ENCODE assay signal across 8 cellular contexts in the genomic region with DNA sequence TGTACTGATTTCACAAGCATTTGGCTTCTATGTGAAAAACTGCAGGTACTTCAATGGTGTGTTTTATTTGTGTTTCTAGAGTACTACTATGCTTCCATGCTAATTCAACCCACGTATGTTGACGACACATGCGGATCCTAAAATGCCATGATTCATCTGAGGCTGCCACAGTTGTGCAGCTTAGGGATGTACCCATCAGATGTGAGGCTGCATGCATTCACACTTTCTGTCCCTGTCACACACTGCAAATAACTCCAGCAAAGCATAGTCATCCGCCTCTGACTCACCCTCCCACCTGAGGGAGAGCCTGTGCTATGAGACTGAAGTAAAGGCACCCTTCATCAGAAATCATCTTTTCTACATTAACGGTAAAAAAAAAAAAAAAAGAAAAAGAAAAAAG. TPM values are rescaled to one million over a fixed set of nuclear protein-coding genes. Genes with fewer than 3 reads are reported as not detected.
DNase-seq lines count a peak whose midpoint lies in the region; ATAC-seq, FAIRE-seq and TF ChIP-seq lines count a peak whose summit lies in the region.

No MANE protein-coding gene starts in this region.

- no peaks in the 10 kb centered on the region for H3K9me3 Mint-ChIP-seq in activated B cell treated with CpG ODN at 0.5 μM for 24 hours

- H3K27ac ChIP-seq in K562 (ENCODE audit: extremely low read depth, low read depth, low read length) (no peak overlapping the region), testis (no peak overlapping the region)

- H4K20me1 ChIP-seq in K562 (replicated peaks; ENCODE audit: control insufficient read depth, insufficient read depth, low read length): no peaks in the 10 kb centered on the region

- no peak overlapping the region for H3K27ac Mint-ChIP-seq in activated B cell treated with CpG ODN at 0.5 μM for 24 hours

- no peaks in the 10 kb centered on the region for H3K36me3 Mint-ChIP-seq in activated B cell treated with CpG ODN at 0.5 μM for 24 hours (ENCODE audit: low read depth)

- H3K27me3 Mint-ChIP-seq in activated B cell treated with CpG ODN at 0.5 μM for 24 hours: no peaks in the 10 kb centered on the region

- CTCF ChIA-PET in activated B cell treated with CpG ODN at 0.5 μM for 24 hours (lab: Charles Lee) (interaction anchor here (1.0 to 1.3 kb wide), 2 partner anchors 14 to 22 kb away, joined by 3 read pairs; a partner anchor contains a TSS), K562 (lab: Yijun Ruan, JAX; ENCODE audit: low intra/inter-chr PET ratio) (interaction anchor here (0.6 kb wide), 1 partner anchor 24 kb away, joined by 6 read pairs; no protein-coding TSS in a partner anchor)

- BruUV-seq in K562 (replicated peaks; lab: Mats Ljungman, UMichigan): no TSS peak

- in situ Hi-C loops in K562 (cut with MboI): no loop called here

- peaks cover 20% of the 10 kb centered on the region for H3K4me1 Mint-ChIP-seq in activated B cell treated with CpG ODN at 0.5 μM for 24 hours

- peaks cover 0 to 8% of the 10 kb centered on the region in 2 experiments; a peak in 2 of 5 replicates for H3K4me1 ChIP-seq in K562 (replicated peaks in 1 of 2; ENCODE audit: control insufficient read depth in 2 of 2, insufficient read depth in 2 of 2, low read length in 2 of 2)
- H3K4me1 ChIP-seq in testis: peaks cover 4% of the 10 kb centered on the region

- TF ChIP-seq CTCF in activated B cell treated with CpG ODN at 0.5 μM for 24 hours (IDR thresholded peaks at IDR 0.05): no peak
- no peak for TF ChIP-seq CTCF in K562 (IDR thresholded peaks at IDR 0.05 in 2 of 3, conservative IDR thresholded peaks at IDR 0.05 in 1 of 3; ENCODE audit: insufficient read depth in 2 of 3, low read depth in 1 of 3, low read length in 3 of 3)
- no peak for TF ChIP-seq CTCF in testis (IDR thresholded peaks at IDR 0.05)

- no peak for DNase-seq in H54 (ENCODE audit: insufficient read length, low spot score)
- no peak for DNase-seq in activated B cell treated with CpG ODN at 0.5 μM for 24 hours
- peak; percentile 12 to 50 (median 22) for DNase-seq in K562 (ENCODE audit: extremely low read depth in 1 of 4, low spot score in 3 of 4)
- peak; percentile 73 for DNase-seq in stimulated activated CD4-positive, alpha-beta T cell treated with anti-CD3 and anti-CD28 coated beads, Interleukin-4, amount 100 ng/mL, for 1 hour
- no peak for DNase-seq in NOMO-1 treated with DMSO at 0.1 percent for 48 hours (lab: John Stamatoyannopoulos, UW; ENCODE audit: unreplicated experiment)
- no peak for DNase-seq in testis
- no peak for DNase-seq in NCI-H2029 treated with DMSO at 0.1 percent for 48 hours (lab: John Stamatoyannopoulos, UW)

- H3K36me3 ChIP-seq in K562 (ENCODE audit: control insufficient read depth, insufficient read depth, low read length): no peaks in the 10 kb centered on the region
- no peaks in the 10 kb centered on the region for H3K36me3 ChIP-seq in testis (ENCODE audit: low read depth, missing control alignments)

- intact Hi-C loops in activated B cell treated with CpG ODN at 0.5 μM for 24 hours (cut with micrococcal nuclease): no loop called here
- intact Hi-C loops in K562 (cut with micrococcal nuclease): no loop called here
- intact Hi-C loops in testis (cut with DNase I; ENCODE audit: low total_unique reads): no loop called here

- no peak for TF ChIP-seq POLR2A in H54 (IDR thresholded peaks at IDR 0.05; ENCODE audit: low read depth, low read length)
- no peak for TF ChIP-seq POLR2A in K562 (conservative IDR thresholded peaks at IDR 0.05)
- no peak for TF ChIP-seq POLR2A in testis (IDR thresholded peaks at IDR 0.05)

- H3K4me3 Mint-ChIP-seq in activated B cell treated with CpG ODN at 0.5 μM for 24 hours: no peak overlapping the region

- no peak for TF ChIP-seq RAD21 in K562 (CRISPR knock-in tag; conservative IDR thresholded peaks at IDR 0.05 in 1 of 2, IDR thresholded peaks at IDR 0.05 in 1 of 2)

- TF ChIP-seq EP300 in K562 (IDR thresholded peaks at IDR 0.05; ENCODE audit: low read length): no peak

- H3K27me3 ChIP-seq in K562 (ENCODE audit: control insufficient read depth in 2 of 2, insufficient read depth in 2 of 2, low read length in 2 of 2): no peaks in the 10 kb centered on the region
- H3K27me3 ChIP-seq in testis: no peaks in the 10 kb centered on the region

- ATAC-seq in activated B cell treated with CpG ODN at 0.5 μM for 24 hours (ENCODE audit: low read depth) (peak; percentile 37), K562 (peak; percentile 87), GM21576 (IDR thresholded peaks at IDR 0.05; ENCODE audit: unreplicated experiment) (no peak)

- FAIRE-seq in H54 (lab: Jason Lieb, UNC): peak; percentile 97
- FAIRE-seq in K562 (lab: Jason Lieb, UNC): peak; percentile 72

- no peak overlapping the region for H3K4me3 ChIP-seq in K562
- no peak overlapping the region for H3K4me3 ChIP-seq in testis

- no peak overlapping the region for H2AFZ ChIP-seq in K562 (ENCODE audit: low read depth, low read length)

- no peak overlapping the region for H3K4me2 ChIP-seq in K562 (ENCODE audit: insufficient read depth, low read length)

- WGBS in K562 (ENCODE audit: insufficient coverage, low coverage, missing lambda C conversion rate): 39% methylated on average over 4 of the region's 5 CpGs
- 85 to 90% methylated on average over 5 of the region's 5 CpGs for WGBS in testis, 2 donors

- H3K9me3 ChIP-seq in K562 (replicated peaks; ENCODE audit: control insufficient read depth, insufficient read depth, low read depth, low read length) (no peaks in the 10 kb centered on the region), testis (no peaks in the 10 kb centered on the region)

- H3K9me1 ChIP-seq in K562 (ENCODE audit: control insufficient read depth, insufficient read depth, low read length): no peaks in the 10 kb centered on the region

- H3K79me2 ChIP-seq in K562 (ENCODE audit: control insufficient read depth, insufficient read depth, low read length): no peaks in the 10 kb centered on the region

- POLR2A ChIA-PET in activated B cell treated with CpG ODN at 0.5 μM for 24 hours (lab: Charles Lee): interaction anchor here (1.3 to 1.5 kb wide), 3 partner anchors 22 to 75 kb away, joined by 4 to 5 read pairs (median 4); a partner anchor contains a TSS
- POLR2A ChIA-PET in K562 (lab: Yijun Ruan, JAX): interaction anchor here (1.1 to 1.8 kb wide), 4 partner anchors 10 to 22 kb away, joined by 3 to 4 read pairs (median 3); a partner anchor contains a TSS

- no peak overlapping the region for H3K9ac ChIP-seq in K562 (ENCODE audit: insufficient read depth in 1 of 2, low read depth in 2 of 2, low read length in 2 of 2)

TF ChIP-seq in K562, 482 proteins besides CTCF, POLR2A, EP300 and RAD21 (continues in another document):
- TF ChIP-seq MAFK (IDR thresholded peaks at IDR 0.05; ENCODE audit: low read length) (peak; percentile 33; the same call in 1 of the 2 replicates), SMARCE1 (IDR thresholded peaks at IDR 0.05) (peak; percentile 59), JUND (IDR thresholded peaks at IDR 0.05; ENCODE audit: borderline replicate concordance, low read depth, low read length) (peak; percentile 84), JUND (tag; IDR thresholded peaks at IDR 0.05; ENCODE audit: borderline replicate concordance, low read depth, low read length) (peak; percentile 64), EGR1 (conservative IDR thresholded peaks at IDR 0.05) (peak; percentile 23; the same call in 1 of the 2 replicates), TEAD1 (CRISPR knock-in tag; IDR thresholded peaks at IDR 0.05) (no peak)
- TF ChIP-seq, protein P1, sequence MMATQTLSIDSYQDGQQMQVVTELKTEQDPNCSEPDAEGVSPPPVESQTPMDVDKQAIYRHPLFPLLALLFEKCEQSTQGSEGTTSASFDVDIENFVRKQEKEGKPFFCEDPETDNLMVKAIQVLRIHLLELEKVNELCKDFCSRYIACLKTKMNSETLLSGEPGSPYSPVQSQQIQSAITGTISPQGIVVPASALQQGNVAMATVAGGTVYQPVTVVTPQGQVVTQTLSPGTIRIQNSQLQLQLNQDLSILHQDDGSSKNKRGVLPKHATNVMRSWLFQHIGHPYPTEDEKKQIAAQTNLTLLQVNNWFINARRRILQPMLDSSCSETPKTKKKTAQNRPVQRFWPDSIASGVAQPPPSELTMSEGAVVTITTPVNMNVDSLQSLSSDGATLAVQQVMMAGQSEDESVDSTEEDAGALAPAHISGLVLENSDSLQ (IDR thresholded peaks at IDR 0.05): 0 out of 2 replicates have a peak, but pooled peaks have one; percentile 16
- TF ChIP-seq, protein P2, sequence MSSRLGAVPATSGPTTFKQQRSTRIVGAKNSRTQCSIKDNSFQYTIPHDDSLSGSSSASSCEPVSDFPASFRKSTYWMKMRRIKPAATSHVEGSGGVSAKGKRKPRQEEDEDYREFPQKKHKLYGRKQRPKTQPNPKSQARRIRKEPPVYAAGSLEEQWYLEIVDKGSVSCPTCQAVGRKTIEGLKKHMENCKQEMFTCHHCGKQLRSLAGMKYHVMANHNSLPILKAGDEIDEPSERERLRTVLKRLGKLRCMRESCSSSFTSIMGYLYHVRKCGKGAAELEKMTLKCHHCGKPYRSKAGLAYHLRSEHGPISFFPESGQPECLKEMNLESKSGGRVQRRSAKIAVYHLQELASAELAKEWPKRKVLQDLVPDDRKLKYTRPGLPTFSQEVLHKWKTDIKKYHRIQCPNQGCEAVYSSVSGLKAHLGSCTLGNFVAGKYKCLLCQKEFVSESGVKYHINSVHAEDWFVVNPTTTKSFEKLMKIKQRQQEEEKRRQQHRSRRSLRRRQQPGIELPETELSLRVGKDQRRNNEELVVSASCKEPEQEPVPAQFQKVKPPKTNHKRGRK (tag; IDR thresholded peaks at IDR 0.05): no peak

RNA-seq across cellular contexts. Expression of a gene that starts 22.1 kb away (rescaled TPM):
- 45.6 and 47.3 TPM in 2 replicates for total RNA-seq in activated B cell treated with CpG ODN at 0.5 μM for 24 hours
- 9.0 and 18.6 TPM in 2 replicates for total RNA-seq in K562 (2011; cell fraction: chromatin; rRNA removed; ENCODE audit: low replicate concordance)
- 8.2 and 9.5 TPM in 2 replicates for total RNA-seq in K562 (2011; cell fraction: nucleolus; rRNA removed)
- 17.8 and 37.0 TPM in 2 replicates for total RNA-seq in K562 (2011; cell fraction: nucleoplasm; rRNA removed)
- 5.3 and 5.9 TPM in 2 replicates for total RNA-seq in K562 (2014; rRNA removed)
- 5.7 and 6.1 TPM in 2 replicates for total RNA-seq in K562 (2014; rRNA removed; fragmentation: Illumina TruSeq; extraction: Trizol)
- total RNA-seq in K562 (2015; rRNA removed; fragmentation: Illumina TruSeq; extraction: Trizol): 6.5 and 7.1 TPM in 2 replicates
- total RNA-seq in K562 (2021): 11.3 and 11.6 TPM in 2 replicates
- 5.9 and 6.6 TPM in 2 replicates for polyA plus RNA-seq in K562 (2011; rRNA removed)
- 6.1 and 8.2 TPM in 2 replicates for polyA plus RNA-seq in K562 (2011; cell fraction: cytosol; rRNA removed)
- 5.4 and 7.0 TPM in 2 replicates for polyA plus RNA-seq in K562 (2011; cell fraction: nucleus; rRNA removed)
- polyA plus RNA-seq in K562 (2012): 10.7 and 11.1 TPM in 2 replicates
- polyA plus RNA-seq in K562 (2014; fragmentation: Illumina TruSeq; extraction: Trizol): 9.4 and 12.5 TPM in 2 replicates
- polyA plus RNA-seq in K562 (2014; fragmentation: Nextera tagmentation; extraction: Ambion mirVana): 1 to 10 TPM; 3.0 to 3.4 TPM
- 6.3 and 7.5 TPM in 2 replicates for polyA plus RNA-seq in K562 (2014; rRNA removed)
- 11.4 and 12.5 TPM in 2 replicates for polyA minus RNA-seq in K562 (2011; rRNA and poly(A)+ RNA removed)
- polyA minus RNA-seq in K562 (2011; cell fraction: cytosol; rRNA and poly(A)+ RNA removed): 5.9 and 8.6 TPM in 2 replicates
- polyA minus RNA-seq in K562 (2011; cell fraction: nucleus; rRNA and poly(A)+ RNA removed): 7.7 and 10.0 TPM in 2 replicates
- 10 to 100 TPM; 41.4 to 41.7 TPM for total RNA-seq in testis
- polyA plus RNA-seq in testis (ENCODE audit: insufficient read depth, low read depth, low replicate concordance): 24.8 TPM

Comparison
In these comparisons a context has a peak if more than half of its experiments do, and no peak if none do; other contexts are left out.
1. DNase-seq: peak in K562 (4 of 4) and stimulated activated CD4-positive, alpha-beta T cell treated with anti-CD3 and anti-CD28 coated beads, Interleukin-4, amount 100 ng/mL, for 1 hour (single experiment); none in H54 (single experiment), activated B cell treated with CpG ODN at 0.5 μM for 24 hours (single experiment), NOMO-1 treated with DMSO at 0.1 percent for 48 hours (single experiment), testis (single experiment) and NCI-H2029 treated with DMSO at 0.1 percent for 48 hours (single experiment).